8 cellular contexts compared by ENCODE assay signal in the genomic region with DNA sequence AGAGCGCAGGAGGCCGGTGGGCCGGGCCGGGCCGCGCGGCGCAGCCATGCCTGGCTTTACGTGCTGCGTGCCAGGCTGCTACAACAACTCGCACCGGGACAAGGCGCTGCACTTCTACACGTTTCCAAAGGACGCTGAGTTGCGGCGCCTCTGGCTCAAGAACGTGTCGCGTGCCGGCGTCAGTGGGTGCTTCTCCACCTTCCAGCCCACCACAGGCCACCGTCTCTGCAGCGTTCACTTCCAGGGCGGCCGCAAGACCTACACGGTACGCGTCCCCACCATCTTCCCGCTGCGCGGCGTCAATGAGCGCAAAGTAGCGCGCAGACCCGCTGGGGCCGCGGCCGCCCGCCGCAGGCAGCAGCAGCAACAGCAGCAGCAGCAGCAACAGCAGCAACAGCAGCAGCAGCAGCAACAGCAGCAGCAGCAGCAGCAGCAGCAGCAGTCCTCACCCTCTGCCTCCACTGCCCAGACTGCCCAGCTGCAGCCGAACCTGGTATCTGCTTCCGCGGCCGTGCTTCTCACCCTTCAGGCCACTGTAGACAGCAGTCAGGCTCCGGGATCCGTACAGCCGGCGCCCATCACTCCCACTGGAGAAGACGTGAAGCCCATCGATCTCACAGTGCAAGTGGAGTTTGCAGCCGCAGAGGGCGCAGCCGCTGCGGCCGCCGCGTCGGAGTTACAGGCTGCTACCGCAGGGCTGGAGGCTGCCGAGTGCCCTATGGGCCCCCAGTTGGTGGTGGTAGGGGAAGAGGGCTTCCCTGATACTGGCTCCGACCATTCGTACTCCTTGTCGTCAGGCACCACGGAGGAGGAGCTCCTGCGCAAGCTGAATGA. TPM values are rescaled to one million over a fixed set of nuclear protein-coding genes. Genes with fewer than 3 reads are reported as not detected.
DNase-seq lines count a peak whose midpoint lies in the region; ATAC-seq and TF ChIP-seq lines count a peak whose summit lies in the region.

No MANE protein-coding gene starts in this region.

- H3K4me3 ChIP-seq in LNCaP clone FGC (ENCODE audit: low read depth, low read length) (peak overlapping the region; percentile 76), choroid plexus epithelial cell (ENCODE audit: low read depth, low read length) (peak overlapping the region; percentile 99), left lung (peak overlapping the region; percentile 61 to 83)

- intact Hi-C loops in left lung (cut with DNase I), result no loop called here

- peak overlapping the region; percentile 97 to 100 for H3K27ac ChIP-seq in left lung

- ATAC-seq in GM21619 (IDR thresholded peaks at IDR 0.05; ENCODE audit: unreplicated experiment) (peak; percentile 6), left lung (peak; percentile 10)

- no peaks in the 10 kb centered on the region for H3K27me3 ChIP-seq in left lung

- DNase-seq in ELF-1 (ENCODE audit: low read depth, low spot score) (peak; percentile 79), LNCaP clone FGC (ENCODE audit: low read depth) (no peak), choroid plexus epithelial cell (ENCODE audit: low read depth) (peak; percentile 69), left lung (peak; percentile 64 to 86), H4 (ENCODE audit: low spot score) (no peak)
- DNase-seq in activated CD4-positive, alpha-beta T cell treated with anti-CD3 and anti-CD28 coated beads for 24 hours (ENCODE audit: low read depth in 2 of 2), result peak; percentile 31 to 40
- DNase-seq in stimulated activated CD4-positive, alpha-beta T cell treated with anti-CD3 and anti-CD28 coated beads, Interleukin-4, amount 100 ng/mL, for 1 hour, result peak; percentile 57

- H3K4me1 ChIP-seq in left lung, result peaks cover 31 to 49% of the 10 kb centered on the region in 2 donors

- H3K36me3 ChIP-seq in left lung, result no peaks in the 10 kb centered on the region

- TF ChIP-seq CTCF in LNCaP clone FGC (IDR thresholded peaks at IDR 0.05; ENCODE audit: control insufficient read depth, extremely low read depth, insufficient read depth) (peak; percentile 18; the same call in 1 of the 2 replicates), choroid plexus epithelial cell (conservative IDR thresholded peaks at IDR 0.05; ENCODE audit: low read depth, low read length) (peak; percentile 55), left lung (IDR thresholded peaks at IDR 0.05) (no peak)

- H3K9me3 ChIP-seq in left lung, result no peaks in the 10 kb centered on the region

RNA-seq across cellular contexts. Expression of a gene that starts 0.6 kb away (rescaled TPM):
- 10 to 100 TPM; 21.7 to 26.2 TPM for total RNA-seq in left lung
- 39.5 and 43.7 TPM in 2 replicates for total RNA-seq in H4 (2014; rRNA removed; shearing (Covaris generic))

RNA-seq across cellular contexts. Expression of a gene that starts 4.0 kb away (rescaled TPM):
- 10 to 100 TPM; 91.5 to 92.2 TPM for total RNA-seq in left lung
- total RNA-seq in H4 (2014; rRNA removed; shearing (Covaris generic)), result 95.0 and 256 TPM in 2 replicates

RNA-seq across cellular contexts. Expression of a gene that starts 4.8 kb away (rescaled TPM):
- total RNA-seq in left lung, result 10 to 100 TPM; 30.8 to 37.9 TPM
- 12.0 and 20.8 TPM in 2 replicates for total RNA-seq in H4 (2014; rRNA removed; shearing (Covaris generic))

RNA-seq across cellular contexts. Expression of a gene that starts 30.1 kb away (rescaled TPM):
- 10 to 100 TPM; 47.9 to 48.8 TPM for total RNA-seq in left lung
- total RNA-seq in H4 (2014; rRNA removed; shearing (Covaris generic)), result 28.3 and 35.3 TPM in 2 replicates

RNA-seq across cellular contexts. Expression of a gene that starts 36.0 kb away (rescaled TPM):
- total RNA-seq in left lung, result 1 to 10 TPM in 1 of 2 donors, under 1 TPM in 1; 0.52 to 4.4 TPM
- total RNA-seq in H4 (2014; rRNA removed; shearing (Covaris generic)), result 0.48 TPM in 1 of 2 replicates, not detected in the other

Comparison
In these comparisons a context has a peak if more than half of its experiments do, and no peak if none do; other contexts are left out.
1. DNase-seq: peak in ELF-1 (single experiment), activated CD4-positive, alpha-beta T cell treated with anti-CD3 and anti-CD28 coated beads for 24 hours (2 of 2), choroid plexus epithelial cell (single experiment), left lung (2 of 2) and stimulated activated CD4-positive, alpha-beta T cell treated with anti-CD3 and anti-CD28 coated beads, Interleukin-4, amount 100 ng/mL, for 1 hour (single experiment); none in LNCaP clone FGC (single experiment) and H4 (single experiment).
2. CTCF ChIP-seq: peak in LNCaP clone FGC (single experiment) and choroid plexus epithelial cell (single experiment); none in left lung (0 of 2).
3. Peak in every context shown above with its lines, with median percentiles within 50 percentile points of each other: H3K4me3 ChIP-seq.